Comparison of ENCODE assay signal across 8 cellular contexts in genomic region chr19:12610540-12611360, GRCh38. TPM values are rescaled to one million over a fixed set of nuclear protein-coding genes. Genes with fewer than 3 reads are reported as not detected.
DNase-seq lines count a peak whose midpoint lies in the region; ATAC-seq and TF ChIP-seq lines count a peak whose summit lies in the region.

ZNF490 (minus strand) TSS chr19:12610813; CDS start chr19:12610680, 133 bp downstream.
ZNF791 (plus strand) TSS chr19:12610920; CDS start chr19:12611080, 160 bp downstream.

- H4K20me1 ChIP-seq in PC-3 (ENCODE audit: low read length), result peaks cover 4% of the 10 kb centered on the region; the same call in 1 of the 2 replicates

- H3K27ac ChIP-seq in PC-3 (ENCODE audit: low read length) (peak within 1 kb of the TSS; percentile 48), epithelial cell of prostate (peak within 1 kb of the TSS; percentile 88)

- H3K4me1 ChIP-seq in PC-3 (ENCODE audit: insufficient read depth, low read length) (peaks cover 10% of the 10 kb centered on the region), mononuclear cell (ENCODE audit: insufficient read depth, low read length) (peaks cover 66% of the 10 kb centered on the region)

- peak within 1 kb of the TSS; percentile 68 for H3K4me3 ChIP-seq in Jurkat, Clone E6-1 (ENCODE audit: low read length)
- H3K4me3 ChIP-seq in PC-3 (ENCODE audit: low read length) (peak within 1 kb of the TSS; percentile 94), mononuclear cell (ENCODE audit: low read length) (peak within 1 kb of the TSS; percentile 96)

- ATAC-seq in GM21619 (IDR thresholded peaks at IDR 0.05; ENCODE audit: unreplicated experiment) (peak; percentile 73), PC-3 (peak; percentile 99)

- no peaks in the 10 kb centered on the region for H3F3A ChIP-seq in PC-3 (ENCODE audit: low read length, unreplicated experiment)

- peak within 1 kb of the TSS; percentile 96 for H2AFZ ChIP-seq in PC-3 (ENCODE audit: low read length)

- peaks cover 22% of the 10 kb centered on the region for H3K36me3 ChIP-seq in PC-3 (ENCODE audit: low read depth, low read length)

- H3K9me3 ChIP-seq in PC-3 (ENCODE audit: low read length) (no peaks in the 10 kb centered on the region), mononuclear cell (ENCODE audit: low read depth, low read length) (no peaks in the 10 kb centered on the region)

- H3K79me2 ChIP-seq in PC-3 (ENCODE audit: low read length), result peaks cover 60% of the 10 kb centered on the region

- peak; percentile 28; the same call in 1 of the 2 replicates for TF ChIP-seq CTCF in PC-3 (conservative IDR thresholded peaks at IDR 0.05; ENCODE audit: low read depth, low read length)

- H3K4me2 ChIP-seq in PC-3 (ENCODE audit: low read length), result peak within 1 kb of the TSS; percentile 95

- H3K9me2 ChIP-seq in PC-3 (replicated peaks; ENCODE audit: low read length), result no peaks in the 10 kb centered on the region

- H3K27me3 ChIP-seq in PC-3 (ENCODE audit: low read length), result no peaks in the 10 kb centered on the region
- H3K27me3 ChIP-seq in mononuclear cell (ENCODE audit: insufficient read depth, low read length), result no peaks in the 10 kb centered on the region

- DNase-seq in DMS114 treated with DMSO at 0.1 percent for 48 hours (lab: John Stamatoyannopoulos, UW; ENCODE audit: unreplicated experiment) (peak; percentile 92), PC-3 (peak; percentile 100), activated T-cell treated with anti-CD3 and anti-CD28 coated beads for 48 hours (ENCODE audit: low read depth) (peak; percentile 93), epithelial cell of prostate (ENCODE audit: low read depth, low spot score) (peak; percentile 73)
- DNase-seq in Jurkat, Clone E6-1 (ENCODE audit: low read depth, low spot score), result peak; percentile 95
- DNase-seq in stimulated activated CD8-positive, alpha-beta memory T cell treated with anti-CD3 and anti-CD28 coated beads, Interleukin-2, amount 100 ng/mL, for 48 hours (ENCODE audit: low read depth in 2 of 2), result peak; percentile 92 to 96

- POLR2A ChIA-PET in PC-3 (lab: Charles Lee; ENCODE audit: unreplicated experiment), result interaction anchor here (0.6 kb wide), 3 partner anchors 68 to 183 kb away, joined by 3 to 5 read pairs (median 5); no protein-coding TSS in a partner anchor

- CTCF ChIA-PET in PC-3 (lab: Charles Lee), result interaction anchor here (0.5 to 1.1 kb wide), 2 partner anchors 29 to 47 kb away, joined by 3 to 7 read pairs; no protein-coding TSS in a partner anchor

- intact Hi-C loops in PC-3 (cut with micrococcal nuclease), result loop anchor here (2.0 kb wide), 2 partner anchors 46 to 56 kb away; partner anchors contain the start of genes MAN2B1 and WDR83

- H3K9ac ChIP-seq in PC-3 (ENCODE audit: low read length), result peak within 1 kb of the TSS; percentile 92

- BruUV-seq in PC-3 (replicated peaks; lab: Mats Ljungman, UMichigan), result TSS peak; percentile 71

RNA-seq across cellular contexts. Expression of gene ZNF490, which starts in this region (rescaled TPM):
- 1.00 TPM for polyA plus RNA-seq in Jurkat, Clone E6-1 (2012; ENCODE audit: insufficient read depth, insufficient read length)
- 6.9 and 10.7 TPM in 2 replicates for total RNA-seq in PC-3 (2014; rRNA removed)
- 5.6 TPM for total RNA-seq in mononuclear cell

RNA-seq across cellular contexts. Expression of gene ZNF791, which starts in this region (rescaled TPM):
- 9.3 TPM for polyA plus RNA-seq in Jurkat, Clone E6-1 (2012; ENCODE audit: insufficient read depth, insufficient read length)
- total RNA-seq in PC-3 (2014; rRNA removed) (15.8 and 26.3 TPM in 2 replicates), mononuclear cell (52.8 TPM)

Comparison
In these comparisons a context has a peak if more than half of its experiments do, and no peak if none do; other contexts are left out.
1. Peak in every context shown above with its lines: DNase-seq, ATAC-seq, H3K4me3 ChIP-seq and H3K27ac ChIP-seq.